13 cellular contexts compared by ENCODE assay signal in the genomic region with DNA sequence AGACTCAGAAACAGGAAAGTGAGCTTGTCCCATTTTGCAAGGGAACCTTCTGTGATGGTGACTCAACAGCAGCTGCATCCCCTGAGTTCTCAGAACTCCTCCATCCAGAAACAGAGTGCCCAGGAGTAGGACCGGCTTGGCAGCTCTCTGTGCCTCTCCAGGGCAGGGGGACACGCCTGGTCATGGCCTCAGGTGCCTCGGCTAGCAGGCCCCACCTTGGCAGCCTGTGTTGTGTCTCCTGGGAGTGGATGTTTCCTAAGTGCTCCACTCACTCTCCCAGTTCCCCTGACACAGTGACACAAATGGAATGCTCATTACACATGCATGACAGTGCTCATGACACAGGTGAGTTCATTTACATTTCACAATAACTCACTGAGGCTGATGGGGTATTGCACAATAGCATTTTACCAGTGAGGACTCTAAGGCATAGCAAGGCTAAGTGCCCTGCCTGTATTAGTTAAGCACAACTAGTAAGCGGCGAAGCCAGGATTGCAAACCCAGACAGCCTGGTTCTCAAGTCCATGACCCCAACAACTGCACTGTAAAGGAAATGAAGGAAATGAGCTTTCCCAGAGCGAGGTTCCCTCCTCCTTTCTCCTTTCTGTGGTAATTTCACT. TPM values are rescaled to one million over a fixed set of nuclear protein-coding genes. Genes with fewer than 3 reads are reported as not detected.
DNase-seq lines count a peak whose midpoint lies in the region; ATAC-seq and TF ChIP-seq lines count a peak whose summit lies in the region.
"Had no signal": no experiment of that assay in that cellular context is flagged by ENCODE, and none has a peak within 500 bp of the region (broad histone marks: within the 10 kb centered on the region; RNA-seq: fewer than 3 reads in every experiment).

No MANE protein-coding gene starts in this region.

- no peaks in the 10 kb centered on the region for H3K27me3 Mint-ChIP-seq in stimulated activated naive CD8-positive, alpha-beta T cell treated with anti-CD3 and anti-CD28 coated beads, Interleukin-15, amount 100 ng/mL, for 72 hours

- H3K27ac ChIP-seq in A673 (ENCODE audit: low read depth, low read length, poor library complexity, severe bottlenecking): peak overlapping the region; percentile 98
- H3K27ac ChIP-seq in lower lobe of right lung: peak overlapping the region; percentile 37
- H3K27ac ChIP-seq: gastroesophageal sphincter had no signal

- no peak overlapping the region for H3K27ac Mint-ChIP-seq in stimulated activated naive CD8-positive, alpha-beta T cell treated with anti-CD3 and anti-CD28 coated beads, Interleukin-15, amount 100 ng/mL, for 72 hours
- H3K27ac Mint-ChIP-seq: B cell had no signal

- no peak overlapping the region for H3K4me3 ChIP-seq in A673 (ENCODE audit: low read depth, low read length, poor library complexity, severe bottlenecking)
- H3K4me3 ChIP-seq in lower lobe of right lung: no peak overlapping the region
- H3K4me3 ChIP-seq: gastroesophageal sphincter had no signal

- DNase-seq in A673 (ENCODE audit: low spot score) (peak; percentile 93), M059J (ENCODE audit: low read depth) (peak; percentile 14), T47D (ENCODE audit: low read depth in 1 of 2, low spot score in 1 of 2) (peak; percentile 45 to 91), lower lobe of right lung (peak; percentile 89), NOMO-1 (lab: John Stamatoyannopoulos, UW; ENCODE audit: unreplicated experiment in 2 of 2) (no peak)
- no peak for DNase-seq in stimulated activated naive CD8-positive, alpha-beta T cell treated with anti-CD3 and anti-CD28 coated beads, Interleukin-15, amount 100 ng/mL, for 72 hours
- DNase-seq: activated T-cell treated with anti-CD3 and anti-CD28 coated beads, Interleukin-2, amount 50 U/mL, for 4 hours; stimulated activated CD4-positive, alpha-beta T cell treated with anti-CD3 and anti-CD28 coated beads, Interleukin-12 subunit alpha, Interleukin-12 subunit beta, amount 100 ng/mL, for 4 hours; T1000 had no signal

- H3K9me3 ChIP-seq in A673 (ENCODE audit: low read depth, low read length, poor library complexity, severe bottlenecking) (peaks cover 12% of the 10 kb centered on the region), lower lobe of right lung (peaks cover 9% of the 10 kb centered on the region)

- CTCF ChIA-PET in A673 (lab: Charles Lee): interaction anchor here (0.6 to 0.7 kb wide), 2 partner anchors 41 to 168 kb away, joined by 3 to 8 read pairs; no protein-coding TSS in a partner anchor

- intact Hi-C loops in A673 (cut with micrococcal nuclease; ENCODE audit: unreplicated experiment) (loop anchor here (1.0 to 2.0 kb wide), 2 partner anchors 143 to 254 kb away; no protein-coding TSS in a partner anchor), lower lobe of right lung (cut with DNase I) (no loop called here)

- peaks cover 48% of the 10 kb centered on the region for H3K4me1 ChIP-seq in A673 (ENCODE audit: insufficient read depth, low read length, poor library complexity, severe bottlenecking)
- peaks cover 5% of the 10 kb centered on the region for H3K4me1 ChIP-seq in lower lobe of right lung
- H3K4me1 ChIP-seq: gastroesophageal sphincter had no signal

- in situ Hi-C loops in T47D (cut with HindIII; ENCODE audit: low pct_unique_long_range_greater_than_20kb, low sequenced_read_pairs): no loop called here

- BruUV-seq in A673 (replicated peaks; lab: Mats Ljungman, UMichigan): TSS peak; percentile 20

- H3K36me3 ChIP-seq in A673 (ENCODE audit: insufficient read depth, low read length, poor library complexity, severe bottlenecking) (no peaks in the 10 kb centered on the region), lower lobe of right lung (no peaks in the 10 kb centered on the region)
- H3K36me3 ChIP-seq: gastroesophageal sphincter had no signal

- POLR2A ChIA-PET in A673 (lab: Charles Lee; ENCODE audit: low non-redundant PET): interaction anchor here (0.5 to 1.1 kb wide), 5 partner anchors 25 to 44 kb away, joined by 3 to 7 read pairs (median 4); no protein-coding TSS in a partner anchor

- no peaks in the 10 kb centered on the region for H3K27me3 ChIP-seq in A673 (replicated peaks; ENCODE audit: insufficient read depth, low read depth, low read length, poor library complexity)
- no peaks in the 10 kb centered on the region for H3K27me3 ChIP-seq in lower lobe of right lung (ENCODE audit: low read depth)
- H3K27me3 ChIP-seq: gastroesophageal sphincter had no signal

- peaks cover 10 to 13% of the 10 kb centered on the region in 2 donors for H3K9me3 Mint-ChIP-seq in stimulated activated naive CD8-positive, alpha-beta T cell treated with anti-CD3 and anti-CD28 coated beads, Interleukin-15, amount 100 ng/mL, for 72 hours

- no peak overlapping the region for H3K4me3 Mint-ChIP-seq in stimulated activated naive CD8-positive, alpha-beta T cell treated with anti-CD3 and anti-CD28 coated beads, Interleukin-15, amount 100 ng/mL, for 72 hours
- H3K4me3 Mint-ChIP-seq: activated T-cell treated with anti-CD3 and anti-CD28 coated beads, Interleukin-2, amount 50 U/mL, for 4 hours; B cell had no signal

- no peak for TF ChIP-seq CTCF in A673 (conservative IDR thresholded peaks at IDR 0.05; ENCODE audit: low read depth, low read length)
- TF ChIP-seq CTCF in lower lobe of right lung (IDR thresholded peaks at IDR 0.05): no peak

- no peaks in the 10 kb centered on the region for H3K4me1 Mint-ChIP-seq in stimulated activated naive CD8-positive, alpha-beta T cell treated with anti-CD3 and anti-CD28 coated beads, Interleukin-15, amount 100 ng/mL, for 72 hours
- H3K4me1 Mint-ChIP-seq: B cell had no signal

- ATAC-seq in lower lobe of right lung: peak; percentile 96 to 97
- ATAC-seq in HG02642 (IDR thresholded peaks at IDR 0.05; ENCODE audit: poor library complexity, unreplicated experiment): no peak
- ATAC-seq in stimulated activated naive CD8-positive, alpha-beta T cell treated with anti-CD3 and anti-CD28 coated beads, Interleukin-15, amount 100 ng/mL, for 72 hours: no peak
- no peak for ATAC-seq in HG03571 (IDR thresholded peaks at IDR 0.05; ENCODE audit: unreplicated experiment)
- ATAC-seq: activated T-cell treated with anti-CD3 and anti-CD28 coated beads, Interleukin-2, amount 50 U/mL, for 4 hours; gastroesophageal sphincter had no signal

RNA-seq across cellular contexts. Expression of a gene that starts 47.4 kb away (rescaled TPM):
- total RNA-seq in A673 (2021) (961 and 998 TPM in 2 replicates), lower lobe of right lung (518 TPM)
- total RNA-seq in M059J (2014; rRNA removed; shearing (Covaris generic)): 184 and 291 TPM in 2 replicates

Comparison
In these comparisons a context has a peak if more than half of its experiments do, and no peak if none do; other contexts are left out.
1. DNase-seq: peak in A673 (single experiment), M059J (single experiment), T47D (2 of 2) and lower lobe of right lung (single experiment); none in NOMO-1 (0 of 2) and stimulated activated naive CD8-positive, alpha-beta T cell treated with anti-CD3 and anti-CD28 coated beads, Interleukin-15, amount 100 ng/mL, for 72 hours (0 of 2).
2. ATAC-seq: peak in lower lobe of right lung (2 of 2); none in HG02642 (single experiment), stimulated activated naive CD8-positive, alpha-beta T cell treated with anti-CD3 and anti-CD28 coated beads, Interleukin-15, amount 100 ng/mL, for 72 hours (single experiment) and HG03571 (single experiment).